Comparison of ENCODE assay signal across 35 cellular contexts in genomic region chr16:28964527-28964926, GRCh38. TPM values are rescaled to one million over a fixed set of nuclear protein-coding genes. Genes with fewer than 3 reads are reported as not detected.
"Had no signal": no experiment of that assay in that cellular context is flagged by ENCODE, and none has a peak within 500 bp of the region (broad histone marks: within the 10 kb centered on the region; RNA-seq: fewer than 3 reads in every experiment).

No MANE protein-coding gene starts in this region.

- H3K4me1 ChIP-seq: neural progenitor cell, parathyroid adenoma, psoas muscle, spleen, suprapubic skin, testis, tibial artery, transverse colon, upper lobe of left lung, vagina had no signal

- H3K4me1 Mint-ChIP-seq: nephron; neural progenitor cell; stimulated activated memory B cell treated with anti-CD40 and anti-IgM and Interleukin-4, amounts not matched to agents 10 μg/mL and 1 μg/mL and 100 μg/mL, for 72 hours; stimulated activated naive CD8-positive, alpha-beta T cell treated with anti-CD3 and anti-CD28 coated beads, Interleukin-15, amount 100 ng/mL, for 72 hours had no signal

- H3K27me3 Mint-ChIP-seq: progenitor cell of endocrine pancreas; stimulated activated memory B cell treated with anti-CD40 and anti-IgM and Interleukin-4, amounts not matched to agents 10 μg/mL and 1 μg/mL and 100 μg/mL, for 72 hours; stimulated activated naive CD8-positive, alpha-beta T cell treated with anti-CD3 and anti-CD28 coated beads, Interleukin-15, amount 100 ng/mL, for 72 hours had no signal

- DNase-seq: natural killer cell; occipital lobe; ovary; posterior cingulate gyrus; psoas muscle; spleen; stimulated activated CD4-positive, alpha-beta T cell treated with anti-CD3 and anti-CD28 coated beads, Interleukin-12 subunit alpha, Interleukin-12 subunit beta, amount 100 ng/mL, for 4 hours; stimulated activated CD4-positive, alpha-beta T cell treated with anti-CD3 and anti-CD28 coated beads, Interleukin-1b, Interleukin-23, amount 100 ng/mL, for 48 hours; stimulated activated CD4-positive, alpha-beta T cell treated with anti-CD3 and anti-CD28 coated beads, Interleukin-4, amount 100 ng/mL, for 1 hour; stimulated activated CD4-positive, alpha-beta T cell treated with anti-CD3 and anti-CD28 coated beads, Interleukin-4, amount 100 ng/mL, for 4 hours; stimulated activated CD8-positive, alpha-beta memory T cell treated with anti-CD3 and anti-CD28 coated beads, Interleukin-4, amount 100 ng/mL, for 48 hours; stimulated activated naive CD4-positive, alpha-beta T cell; stimulated activated naive CD8-positive, alpha-beta T cell treated with anti-CD3 and anti-CD28 coated beads, Interleukin-15, amount 100 ng/mL, for 72 hours; stimulated activated naive CD8-positive, alpha-beta T cell treated with anti-CD3 and anti-CD28 coated beads, Interleukin-15, Interleukin-2, amounts not matched to agents 100 U/mL and 50 U/mL, for 24 hours; substantia nigra; testis; tibial artery; transverse colon; upper lobe of left lung had no signal

- ATAC-seq: natural killer cell; psoas muscle; right cardiac atrium; sciatic nerve; stimulated activated memory B cell treated with anti-CD40 and anti-IgM and Interleukin-4, amounts not matched to agents 10 μg/mL and 1 μg/mL and 100 μg/mL, for 72 hours; stimulated activated naive CD8-positive, alpha-beta T cell treated with anti-CD3 and anti-CD28 coated beads, Interleukin-15, amount 100 ng/mL, for 72 hours; stimulated activated naive CD8-positive, alpha-beta T cell treated with anti-CD3 and anti-CD28 coated beads, Interleukin-15, Interleukin-2, amounts not matched to agents 100 U/mL and 50 U/mL, for 24 hours had no signal

- H3K27ac ChIP-seq: neural progenitor cell, ovary, parathyroid adenoma, psoas muscle, skin epidermis, spleen, suprapubic skin, testis, tibial artery, transverse colon, upper lobe of left lung, vagina had no signal

- H3K9ac ChIP-seq: neural progenitor cell, parathyroid adenoma had no signal

- H3K27ac Mint-ChIP-seq: natural killer cell; nephron; neural progenitor cell; progenitor cell of endocrine pancreas; stimulated activated memory B cell treated with anti-CD40 and anti-IgM and Interleukin-4, amounts not matched to agents 10 μg/mL and 1 μg/mL and 100 μg/mL, for 72 hours; stimulated activated naive CD8-positive, alpha-beta T cell treated with anti-CD3 and anti-CD28 coated beads, Interleukin-15, amount 100 ng/mL, for 72 hours had no signal

- H3K4me3 ChIP-seq: neural progenitor cell, ovary, psoas muscle, skin epidermis, smooth muscle cell, spleen, suprapubic skin, testis, tibial artery, transverse colon, upper lobe of left lung, vagina had no signal

- H3K4me3 Mint-ChIP-seq: natural killer cell; nephron; neural progenitor cell; stimulated activated memory B cell treated with anti-CD40 and anti-IgM and Interleukin-4, amounts not matched to agents 10 μg/mL and 1 μg/mL and 100 μg/mL, for 72 hours; stimulated activated naive CD8-positive, alpha-beta T cell treated with anti-CD3 and anti-CD28 coated beads, Interleukin-15, amount 100 ng/mL, for 72 hours had no signal

- H3K9me3 Mint-ChIP-seq: natural killer cell; nephron; neural progenitor cell; stimulated activated memory B cell treated with anti-CD40 and anti-IgM and Interleukin-4, amounts not matched to agents 10 μg/mL and 1 μg/mL and 100 μg/mL, for 72 hours; stimulated activated naive CD8-positive, alpha-beta T cell treated with anti-CD3 and anti-CD28 coated beads, Interleukin-15, amount 100 ng/mL, for 72 hours had no signal

- FAIRE-seq: urothelium cell line had no signal

- H3K27me3 ChIP-seq: neural progenitor cell, ovary, spleen, suprapubic skin, testis, tibial artery, transverse colon, upper lobe of left lung, vagina had no signal

- H2AFZ ChIP-seq: neural progenitor cell, parathyroid adenoma had no signal

- H3K9me3 ChIP-seq: ovary, psoas muscle, spleen, suprapubic skin, testis, tibial artery, transverse colon, upper lobe of left lung, vagina had no signal

- H3K36me3 ChIP-seq: neural progenitor cell, ovary had no signal

- H3K4me2 ChIP-seq: neural progenitor cell, smooth muscle cell had no signal

RNA-seq across cellular contexts. Expression of gene CD19, which starts 32.8 kb away (rescaled TPM):
- total RNA-seq: occipital lobe, osteoblast, progenitor cell of endocrine pancreas, renal cortical epithelial cell, smooth muscle cell, ureter, vagina had no signal
- polyA plus RNA-seq: neural cell, smooth muscle cell had no signal
